1 cellular context compared by ENCODE assay signal in the genomic region with DNA sequence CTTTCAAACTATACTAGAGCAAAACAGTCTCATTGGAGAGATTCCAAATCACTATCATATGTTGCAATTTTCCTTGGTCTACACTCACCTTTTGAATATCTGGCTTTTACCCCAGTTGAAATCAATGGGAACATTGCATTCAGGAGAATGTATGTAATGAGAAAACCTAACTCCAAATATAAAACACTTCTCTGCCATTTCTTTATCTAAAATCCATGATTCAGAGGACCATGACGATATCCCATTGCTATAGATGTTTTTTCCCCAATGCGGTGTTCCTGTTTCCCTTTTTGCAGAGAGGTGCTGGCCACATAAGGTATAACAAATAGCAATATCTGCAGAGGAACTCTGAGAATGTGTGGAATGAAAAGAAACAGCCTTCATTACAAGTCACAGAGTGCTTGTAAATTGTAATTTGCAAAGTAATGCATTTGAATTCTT.
TF ChIP-seq lines count a peak whose summit lies in the region.

No MANE protein-coding gene starts in this region.

TF ChIP-seq in IMR-90, 13 proteins besides CTCF, POLR2A, EP300 and RAD21:
- TF ChIP-seq RCOR1 (IDR thresholded peaks at IDR 0.05; ENCODE audit: insufficient replicate concordance, low read length) (no peak), CEBPB (IDR thresholded peaks at IDR 0.05; ENCODE audit: low read depth, low read length) (peak; percentile 51; the same call in 1 of the 2 replicates)
